In genomic region chr18:56789004-56789888, GRCh38 we compare ENCODE assay signal across 9 cellular contexts.
DNase-seq lines count a peak whose midpoint lies in the region; ATAC-seq lines count a peak whose summit lies in the region.
"Had no signal": no experiment of that assay in that cellular context is flagged by ENCODE, and none has a peak within 500 bp of the region (broad histone marks: within the 10 kb centered on the region; RNA-seq: fewer than 3 reads in every experiment).

No MANE protein-coding gene starts in this region.

- no peaks in the 10 kb centered on the region for H3K4me1 Mint-ChIP-seq in activated T-helper 17 cell treated with anti-CD3 and anti-CD28 coated beads, Interleukin-2, amount 50 U/mL, for 72 hours
- H3K4me1 Mint-ChIP-seq: activated naive CD4-positive, alpha-beta T cell treated with anti-CD3 and anti-CD28 coated beads, Interleukin-2, amount 50 U/mL, for 24 hours had no signal

- H3K27me3 Mint-ChIP-seq in activated T-helper 17 cell treated with anti-CD3 and anti-CD28 coated beads, Interleukin-2, amount 50 U/mL, for 72 hours = no peaks in the 10 kb centered on the region
- H3K27me3 Mint-ChIP-seq: activated naive CD4-positive, alpha-beta T cell treated with anti-CD3 and anti-CD28 coated beads, Interleukin-2, amount 50 U/mL, for 24 hours had no signal

- DNase-seq in activated CD4-positive, CD25-positive, alpha-beta regulatory T cell treated with anti-CD3 and anti-CD28 coated beads, Interleukin-2, amount 50 U/mL, for 72 hours = peak; percentile 29
- DNase-seq in KBM-7 (peak; percentile 45), left kidney (ENCODE audit: low read depth, low spot score) (peak; percentile 19), dedifferentiated amniotic fluid mesenchymal stem cell (ENCODE audit: extremely low spot score) (no peak)

- H3K27ac Mint-ChIP-seq in activated T-helper 17 cell treated with anti-CD3 and anti-CD28 coated beads, Interleukin-2, amount 50 U/mL, for 72 hours = no peak overlapping the region
- H3K27ac Mint-ChIP-seq: activated naive CD4-positive, alpha-beta T cell treated with anti-CD3 and anti-CD28 coated beads, Interleukin-2, amount 50 U/mL, for 24 hours had no signal

- ATAC-seq in activated CD4-positive, CD25-positive, alpha-beta regulatory T cell treated with anti-CD3 and anti-CD28 coated beads, Interleukin-2, amount 50 U/mL, for 24 hours = no peak
- ATAC-seq in activated T-helper 17 cell treated with anti-CD3 and anti-CD28 coated beads, Interleukin-2, amount 50 U/mL, for 72 hours (replicated peaks) = peak; percentile 28
- ATAC-seq in HG03135 (IDR thresholded peaks at IDR 0.05; ENCODE audit: unreplicated experiment) (no peak), GM21423 (IDR thresholded peaks at IDR 0.05; ENCODE audit: unreplicated experiment) (no peak)

- no peaks in the 10 kb centered on the region for H3K9me3 Mint-ChIP-seq in activated T-helper 17 cell treated with anti-CD3 and anti-CD28 coated beads, Interleukin-2, amount 50 U/mL, for 72 hours
- H3K9me3 Mint-ChIP-seq: activated naive CD4-positive, alpha-beta T cell treated with anti-CD3 and anti-CD28 coated beads, Interleukin-2, amount 50 U/mL, for 24 hours had no signal

- no peak overlapping the region for H3K4me3 Mint-ChIP-seq in activated T-helper 17 cell treated with anti-CD3 and anti-CD28 coated beads, Interleukin-2, amount 50 U/mL, for 72 hours
- H3K4me3 Mint-ChIP-seq: activated naive CD4-positive, alpha-beta T cell treated with anti-CD3 and anti-CD28 coated beads, Interleukin-2, amount 50 U/mL, for 24 hours had no signal

- peaks cover 66% of the 10 kb centered on the region for H3K36me3 Mint-ChIP-seq in activated T-helper 17 cell treated with anti-CD3 and anti-CD28 coated beads, Interleukin-2, amount 50 U/mL, for 72 hours (ENCODE audit: low read depth)

- in situ Hi-C loops in KBM-7 (cut with MboI; ENCODE audit: low pct_unique_long_range_greater_than_20kb, low sequenced_read_pairs) = no loop called here
